Comparison of ENCODE assay signal across 9 cellular contexts in the genomic region with DNA sequence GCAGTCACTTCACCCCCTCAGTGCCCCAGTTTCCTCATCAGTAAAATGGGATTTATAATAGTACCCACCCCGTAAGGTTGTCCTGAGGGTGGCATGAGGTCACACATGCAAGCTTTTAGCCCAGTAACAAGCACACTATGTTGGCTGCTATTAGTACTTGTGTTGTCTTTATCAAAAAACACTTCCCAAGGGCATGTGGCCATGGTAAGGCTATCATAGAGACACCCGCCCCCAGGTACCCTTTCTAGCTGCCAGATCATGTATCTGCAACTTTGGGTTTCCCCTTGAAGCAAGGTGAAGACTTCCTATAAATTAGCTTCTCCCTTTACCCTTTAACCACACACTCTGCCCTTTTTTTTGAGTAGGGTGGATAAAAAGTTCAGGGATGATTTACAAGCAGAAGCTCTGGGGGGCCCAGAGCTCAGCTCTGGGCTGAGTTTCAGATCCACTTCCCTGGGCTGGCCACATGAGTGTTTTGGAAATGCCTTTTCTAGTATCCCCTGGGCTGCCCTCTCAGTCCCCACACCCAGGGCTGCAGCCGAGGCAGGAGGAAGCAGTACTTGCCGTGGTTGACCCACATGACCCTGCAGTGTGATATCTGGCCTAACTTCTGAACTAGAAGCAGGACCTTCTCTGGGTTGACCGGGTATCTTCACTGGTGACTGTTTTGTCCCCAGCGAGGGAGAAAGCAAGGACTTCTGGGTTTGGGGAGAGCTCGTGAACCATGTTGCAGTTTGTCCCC. TPM values are rescaled to one million over a fixed set of nuclear protein-coding genes. Genes with fewer than 3 reads are reported as not detected.
A peak's percentile ranks its signal among the peaks of the same experiment; 100 is the strongest.
DNase-seq lines count a peak whose midpoint lies in the region; ATAC-seq and TF ChIP-seq lines count a peak whose summit lies in the region.
"Had no signal": no experiment of that assay in that cellular context is flagged by ENCODE, and none has a peak within 500 bp of the region (broad histone marks: within the 10 kb centered on the region; RNA-seq: fewer than 3 reads in every experiment).

No MANE protein-coding gene starts in this region.

- H3K36me3 Mint-ChIP-seq in nephron (ENCODE audit: low read depth): peaks cover 19% of the 10 kb centered on the region

- H3K27ac ChIP-seq in DND-41 (ENCODE audit: low read length) (peak overlapping the region; percentile 31; the same call in 1 of the 2 replicates), OCI-LY7 (ENCODE audit: low read depth, low read length, poor library complexity, severe bottlenecking) (peak overlapping the region; percentile 37), dorsolateral prefrontal cortex (peak overlapping the region in 27 of 59 donors; percentile 3 to 91 (median 69))

- H3K9me3 Mint-ChIP-seq in nephron: no peaks in the 10 kb centered on the region

- H3K9me3 ChIP-seq in DND-41 (ENCODE audit: insufficient read depth, low read length, severe bottlenecking) (no peaks in the 10 kb centered on the region), OCI-LY7 (ENCODE audit: low read length) (no peaks in the 10 kb centered on the region)

- POLR2A ChIA-PET in OCI-LY7 (lab: Charles Lee): interaction anchor here (1.2 kb wide), 1 partner anchor 37 kb away, joined by 5 read pairs; no protein-coding TSS in a partner anchor

- H3K4me3 ChIP-seq in DND-41 (ENCODE audit: low read depth in 1 of 2, low read length in 2 of 2) (peak overlapping the region in 1 of 2 experiments; percentile 16; a peak in 1 of 4 replicates), OCI-LY7 (ENCODE audit: low read depth, low read length, poor library complexity, severe bottlenecking) (peak overlapping the region; percentile 40), dorsolateral prefrontal cortex (peak overlapping the region in 44 of 59 donors; percentile 2 to 90 (median 73))

- intact Hi-C loops in OCI-LY7 (cut with micrococcal nuclease; ENCODE audit: unreplicated experiment) (no loop called here), dorsolateral prefrontal cortex (cut with DNase I) (no loop called here)

- H3K79me2 ChIP-seq in DND-41 (ENCODE audit: insufficient read depth, low read length) (peaks cover 52% of the 10 kb centered on the region), OCI-LY7 (ENCODE audit: insufficient read depth, low read depth, low read length) (peaks cover 6% of the 10 kb centered on the region; the same call in 1 of the 2 replicates)

- H3K36me3 ChIP-seq in DND-41 (ENCODE audit: insufficient read depth, low read length) (peaks cover 36% of the 10 kb centered on the region), OCI-LY7 (ENCODE audit: insufficient read depth, low read length) (peaks cover 15% of the 10 kb centered on the region; the same call in 1 of the 2 replicates)

- H3K4me3 Mint-ChIP-seq in nephron: peak overlapping the region; percentile 91 to 95 (median 92)

- BruUV-seq in OCI-LY7 (replicated peaks; lab: Mats Ljungman, UMichigan): no TSS peak

- peaks cover 32% of the 10 kb centered on the region for H4K20me1 ChIP-seq in DND-41 (ENCODE audit: insufficient read depth, low read length)
- H4K20me1 ChIP-seq in OCI-LY7 (ENCODE audit: insufficient read depth, low read length): no peaks in the 10 kb centered on the region

- H3K4me2 ChIP-seq in DND-41 (ENCODE audit: insufficient read depth, low read length) (peak overlapping the region; percentile 90), OCI-LY7 (ENCODE audit: low read length) (peak overlapping the region; percentile 79)

- ATAC-seq in DND-41 (ENCODE audit: insufficient read depth, low read depth): no peak
- no peak for ATAC-seq in HG02678 (IDR thresholded peaks at IDR 0.05; ENCODE audit: unreplicated experiment)

- no peak overlapping the region for H2AFZ ChIP-seq in DND-41 (ENCODE audit: low read depth, low read length)
- no peak overlapping the region for H2AFZ ChIP-seq in OCI-LY7 (ENCODE audit: low read length)

- TF ChIP-seq CTCF in DND-41 (IDR thresholded peaks at IDR 0.05; ENCODE audit: borderline replicate concordance, extremely low read depth, low read length, poor library complexity, severe bottlenecking) (no peak), OCI-LY7 (conservative IDR thresholded peaks at IDR 0.05; ENCODE audit: low read length) (no peak), dorsolateral prefrontal cortex (IDR thresholded peaks at IDR 0.05 in 54 of 56, conservative IDR thresholded peaks at IDR 0.05 in 2 of 56; ENCODE audit: low read depth in 1 of 56, partially characterized antibody in 56 of 56) (no peak), nephron (IDR thresholded peaks at IDR 0.05; ENCODE audit: unreplicated experiment in 3 of 3) (no peak)

- CTCF ChIA-PET in OCI-LY7 (lab: Charles Lee; ENCODE audit: unreplicated experiment): interaction anchor here (0.9 kb wide), 1 partner anchor 18 kb away, joined by 3 read pairs; no protein-coding TSS in a partner anchor

- peaks cover 39% of the 10 kb centered on the region for H3K4me1 ChIP-seq in DND-41 (ENCODE audit: insufficient read depth, low read length)
- H3K4me1 ChIP-seq in OCI-LY7 (ENCODE audit: insufficient read depth, low read length, poor library complexity, severe bottlenecking): peaks cover 48% of the 10 kb centered on the region

- no peak for DNase-seq in DND-41
- DNase-seq in OCI-LY7 (ENCODE audit: low spot score): peak; percentile 33
- peak in 1 of 10 donors; percentile 44 for DNase-seq in dorsolateral prefrontal cortex
- DNase-seq in activated gamma-delta T cell (lab: John Stamatoyannopoulos, UW): no peak
- no peak for DNase-seq in H4 (ENCODE audit: low spot score)
- no peak for DNase-seq in NCI-H774 (lab: John Stamatoyannopoulos, UW)

- H3K27me3 ChIP-seq in DND-41 (ENCODE audit: insufficient read depth, low read length, poor library complexity): no peaks in the 10 kb centered on the region
- no peaks in the 10 kb centered on the region for H3K27me3 ChIP-seq in dorsolateral prefrontal cortex

- no peaks in the 10 kb centered on the region for H3K27me3 Mint-ChIP-seq in nephron (ENCODE audit: low read depth)

- peak overlapping the region; percentile 10; the same call in 1 of the 2 replicates for H3K9ac ChIP-seq in DND-41 (ENCODE audit: low read depth, low read length)

- H3K27ac Mint-ChIP-seq in nephron: peak overlapping the region; percentile 79 to 92 (median 89)

- no peaks in the 10 kb centered on the region for H3K9me2 ChIP-seq in OCI-LY7 (ENCODE audit: insufficient read depth, low read length)

- H3K4me1 Mint-ChIP-seq in nephron: peaks cover 24% of the 10 kb centered on the region

RNA-seq across cellular contexts. Expression of gene ZDHHC18, which starts 2.0 kb away (rescaled TPM):
- total RNA-seq in OCI-LY7 (2014; rRNA removed; shearing (Covaris generic)): 8.0 and 19.5 TPM in 2 replicates
- total RNA-seq in OCI-LY7 (2022) (17.1 and 18.2 TPM in 2 replicates), dorsolateral prefrontal cortex (10 to 100 TPM; 22.8 to 51.7 (median 34.9) TPM)
- total RNA-seq in H4 (2014; rRNA removed; shearing (Covaris generic)): 13.8 and 15.9 TPM in 2 replicates

RNA-seq across cellular contexts. Expression of gene SFN, which starts 34.4 kb away (rescaled TPM):
- total RNA-seq in OCI-LY7 (2014; rRNA removed; shearing (Covaris generic)): 0.75 and 0.95 TPM in 2 replicates
- total RNA-seq in OCI-LY7 (2022): 1.8 and 3.9 TPM in 2 replicates
- 10 to 100 TPM in 7 of 120 experiments, 1 to 10 TPM in 46, under 1 TPM in 34, not detected in 33; 0.29 to 70.1 (median 1.3) TPM for total RNA-seq in dorsolateral prefrontal cortex
- total RNA-seq in H4 (2014; rRNA removed; shearing (Covaris generic)): 0.53 and 1.0 TPM in 2 replicates
- total RNA-seq: SK-MEL-5 had no signal

RNA-seq across cellular contexts. Expression of gene PIGV, which starts 40.8 kb away (rescaled TPM):
- 8.2 and 10.3 TPM in 2 replicates for total RNA-seq in OCI-LY7 (2014; rRNA removed; shearing (Covaris generic))
- total RNA-seq in OCI-LY7 (2022) (15.2 and 18.0 TPM in 2 replicates), dorsolateral prefrontal cortex (10 to 100 TPM in 116 of 120 experiments, 1 to 10 TPM in 4; 9.1 to 22.9 (median 14.3) TPM)
- total RNA-seq in H4 (2014; rRNA removed; shearing (Covaris generic)): 14.5 and 15.2 TPM in 2 replicates
